8 cellular contexts compared by ENCODE assay signal in genomic region chr1:121516279-121516967, GRCh38.
DNase-seq lines count a peak whose midpoint lies in the region; ATAC-seq and TF ChIP-seq lines count a peak whose summit lies in the region.

No MANE protein-coding gene starts in this region.

- no peaks in the 10 kb centered on the region for H3K27me3 Mint-ChIP-seq in CD4-positive, alpha-beta memory T cell

- H3K27me3 ChIP-seq in CD4-positive, alpha-beta memory T cell (ENCODE audit: insufficient read depth, low read length): no peaks in the 10 kb centered on the region
- no peaks in the 10 kb centered on the region for H3K27me3 ChIP-seq in smooth muscle cell (ENCODE audit: low read depth)
- no peaks in the 10 kb centered on the region for H3K27me3 ChIP-seq in PC-9 (ENCODE audit: insufficient read depth, low read depth)

- no peak overlapping the region for H3K9ac ChIP-seq in smooth muscle cell (ENCODE audit: low read depth)

- H3K27ac ChIP-seq in CD4-positive, alpha-beta memory T cell (ENCODE audit: low read depth, low read length): peak overlapping the region; percentile 34
- H3K27ac ChIP-seq in smooth muscle cell (ENCODE audit: low read depth) (no peak overlapping the region), PC-9 (no peak overlapping the region)

- no peaks in the 10 kb centered on the region for H3K9me3 ChIP-seq in CD4-positive, alpha-beta memory T cell (ENCODE audit: control insufficient read depth in 1 of 2, low read length in 2 of 2)
- H3K9me3 ChIP-seq in smooth muscle cell (replicated peaks; ENCODE audit: low read depth) (no peaks in the 10 kb centered on the region), PC-9 (ENCODE audit: insufficient read depth, low read depth) (no peaks in the 10 kb centered on the region)

- H3K27ac Mint-ChIP-seq in CD4-positive, alpha-beta memory T cell: peak overlapping the region; percentile 76 to 93 (median 91)

- no peak for TF ChIP-seq CTCF in smooth muscle cell (IDR thresholded peaks at IDR 0.05; ENCODE audit: borderline replicate concordance, insufficient read depth, poor library complexity, severe bottlenecking)
- TF ChIP-seq CTCF in PC-9 (conservative IDR thresholded peaks at IDR 0.05): no peak

- DNase-seq in CD4-positive, alpha-beta memory T cell: peak; percentile 67 to 74 (median 73)
- DNase-seq in HT1080 (ENCODE audit: low read depth) (peak; percentile 12), smooth muscle cell (lab: John Stamatoyannopoulos, UW; ENCODE audit: unreplicated experiment) (no peak), PC-9 (no peak), COLO668 (lab: John Stamatoyannopoulos, UW; ENCODE audit: unreplicated experiment) (no peak), kidney tubule cell (ENCODE audit: low spot score) (no peak)
- DNase-seq in activated T-cell treated with anti-CD3 and anti-CD28 coated beads, Interleukin-2, amount 50 U/mL, for 1 hour: peak; percentile 26

- no peaks in the 10 kb centered on the region for H3K79me2 ChIP-seq in smooth muscle cell (ENCODE audit: low read depth)
- no peaks in the 10 kb centered on the region for H3K79me2 ChIP-seq in PC-9 (ENCODE audit: low read depth)

- H2AFZ ChIP-seq in smooth muscle cell (ENCODE audit: low read depth) (peak overlapping the region; percentile 51), PC-9 (no peak overlapping the region)

- peak overlapping the region; percentile 74 to 97 (median 84) for H3K4me3 Mint-ChIP-seq in CD4-positive, alpha-beta memory T cell

- WGBS in smooth muscle cell (ENCODE audit: low lambda C conversion rate): 58% methylated on average over 7 of the region's 8 CpGs

- BruUV-seq in PC-9 (replicated peaks; lab: Mats Ljungman, UMichigan): no TSS peak

- peak; percentile 90 for ATAC-seq in GM21381 (IDR thresholded peaks at IDR 0.05; ENCODE audit: unreplicated experiment)

- CTCF ChIA-PET in CD4-positive, alpha-beta memory T cell (lab: Charles Lee; ENCODE audit: partially characterized antibody): interaction anchor here (0.7 to 2.8 kb wide), 7 partner anchors 11 to 70 kb away, joined by 3 to 11 read pairs (median 4); no protein-coding TSS in a partner anchor
- CTCF ChIA-PET in PC-9 (lab: Charles Lee): no interaction called here

- H3K9me3 Mint-ChIP-seq in CD4-positive, alpha-beta memory T cell: peaks cover 0 to 25% (median 5%) of the 10 kb centered on the region in 8 donors

- H3K36me3 Mint-ChIP-seq in CD4-positive, alpha-beta memory T cell: peaks cover 0 to 10% of the 10 kb centered on the region in 2 donors

- intact Hi-C loops in CD4-positive, alpha-beta memory T cell (cut with micrococcal nuclease): loop anchor here (5.0 kb wide), 1 partner anchor 71 kb away; no protein-coding TSS in a partner anchor
- intact Hi-C loops in PC-9 (cut with micrococcal nuclease; ENCODE audit: unreplicated experiment): loop anchor here (5.0 to 10.0 kb wide), 2 partner anchors 69 to 102 kb away; no protein-coding TSS in a partner anchor

- peaks cover 58% of the 10 kb centered on the region for H3K4me1 ChIP-seq in CD4-positive, alpha-beta memory T cell (ENCODE audit: insufficient read depth, low read length)
- H3K4me1 ChIP-seq in smooth muscle cell (ENCODE audit: low read depth) (peaks cover 8% of the 10 kb centered on the region), PC-9 (replicated peaks; ENCODE audit: insufficient read depth) (peaks cover 11% of the 10 kb centered on the region)

- POLR2A ChIA-PET in CD4-positive, alpha-beta memory T cell (lab: Charles Lee; ENCODE audit: partially characterized antibody): interaction anchor here (0.6 to 2.8 kb wide), 11 partner anchors 13 to 332 kb away, joined by 3 to 27 read pairs (median 4); partner anchors contain the start of genes FAM72B and SRGAP2C
- POLR2A ChIA-PET in PC-9 (lab: Charles Lee; ENCODE audit: unreplicated experiment): no interaction called here

- no peaks in the 10 kb centered on the region for H3K36me3 ChIP-seq in CD4-positive, alpha-beta memory T cell (ENCODE audit: insufficient read depth, low read length)
- no peaks in the 10 kb centered on the region for H3K36me3 ChIP-seq in smooth muscle cell (ENCODE audit: low read depth)
- no peaks in the 10 kb centered on the region for H3K36me3 ChIP-seq in PC-9 (ENCODE audit: low read depth)

- H3K9me2 ChIP-seq in PC-9 (ENCODE audit: insufficient read depth): no peaks in the 10 kb centered on the region

- H3K4me2 ChIP-seq in smooth muscle cell (peak overlapping the region; percentile 49), PC-9 (no peak overlapping the region)

- peaks cover 52 to 81% (median 69%) of the 10 kb centered on the region in 4 donors for H3K4me1 Mint-ChIP-seq in CD4-positive, alpha-beta memory T cell

- H3F3A ChIP-seq in smooth muscle cell (ENCODE audit: low read depth) (peaks cover 6% of the 10 kb centered on the region), PC-9 (ENCODE audit: insufficient read depth, low read depth) (no peaks in the 10 kb centered on the region)

- peak overlapping the region in 1 of 2 donors; percentile 29 for H3K4me3 ChIP-seq in CD4-positive, alpha-beta memory T cell (ENCODE audit: low read length in 2 of 2)
- no peak overlapping the region for H3K4me3 ChIP-seq in smooth muscle cell
- H3K4me3 ChIP-seq in PC-9: no peak overlapping the region

- H4K20me1 ChIP-seq in smooth muscle cell (ENCODE audit: low read depth) (no peaks in the 10 kb centered on the region), PC-9 (ENCODE audit: insufficient read depth) (no peaks in the 10 kb centered on the region)

Comparison
In these comparisons a context has a peak if more than half of its experiments do, and no peak if none do; other contexts are left out.
1. DNase-seq: peak in CD4-positive, alpha-beta memory T cell (5 of 5), HT1080 (single experiment) and activated T-cell treated with anti-CD3 and anti-CD28 coated beads, Interleukin-2, amount 50 U/mL, for 1 hour (single experiment); none in smooth muscle cell (single experiment), PC-9 (0 of 2), COLO668 (single experiment) and kidney tubule cell (single experiment).